10 cellular contexts compared by ENCODE assay signal in the genomic region with DNA sequence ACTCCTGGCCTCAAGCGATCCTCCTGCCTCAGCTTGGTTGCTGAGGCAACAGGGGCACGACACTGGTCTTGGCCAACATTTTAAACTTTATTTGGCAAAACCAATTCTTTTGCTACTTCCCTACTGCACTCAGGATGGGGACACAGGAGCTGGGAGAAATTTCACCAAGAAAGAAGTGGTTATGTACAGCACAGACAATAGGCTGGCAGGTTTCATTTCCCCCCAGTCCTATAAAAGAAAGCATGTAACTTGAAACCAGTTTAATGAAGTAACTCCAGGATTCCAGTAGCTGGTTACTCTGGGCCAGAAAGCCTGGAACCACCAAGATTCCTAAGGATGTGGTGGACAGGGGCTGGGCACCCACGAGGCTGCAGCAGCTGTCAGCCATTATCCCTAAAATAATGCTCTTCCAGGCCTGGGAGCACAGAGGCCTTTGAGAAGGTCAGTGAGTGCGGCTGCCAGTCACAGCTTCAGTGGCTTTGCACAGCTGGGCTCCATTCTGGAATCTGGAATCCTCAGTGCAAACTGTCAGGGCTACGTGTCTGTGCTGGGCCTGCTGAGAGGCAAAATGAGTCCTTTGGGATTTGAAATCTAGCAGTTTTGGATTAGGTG.
DNase-seq lines count a peak whose midpoint lies in the region; ATAC-seq and TF ChIP-seq lines count a peak whose summit lies in the region.
"Had no signal": no experiment of that assay in that cellular context is flagged by ENCODE, and none has a peak within 500 bp of the region (broad histone marks: within the 10 kb centered on the region; RNA-seq: fewer than 3 reads in every experiment).

No MANE protein-coding gene starts in this region.

- H3K27me3 ChIP-seq in heart left ventricle, result no peaks in the 10 kb centered on the region

- DNase-seq in DMS153 treated with DMSO at 0.1 percent for 48 hours (lab: John Stamatoyannopoulos, UW; ENCODE audit: unreplicated experiment) (peak; percentile 10), DMS153 (lab: John Stamatoyannopoulos, UW) (no peak), SIG-M5 treated with dmso at 0.1 percent for 504 hours (lab: John Stamatoyannopoulos, UW; ENCODE audit: unreplicated experiment) (peak; percentile 95), heart left ventricle (peak in 1 of 5 donors; percentile 52), smooth muscle cell of the brain vasculature (ENCODE audit: low read depth, low spot score) (peak; percentile 41), ACHN (no peak)
- no peak for DNase-seq in NK-92 treated with Interleukin-12 subunit alpha and Interleukin-12 subunit beta, amount 100 ng/mL, for 24 hours (lab: John Stamatoyannopoulos, UW)
- no peak for DNase-seq in activated naive CD4-positive, alpha-beta T cell (lab: John Stamatoyannopoulos, UW)
- DNase-seq: activated T-cell treated with anti-CD3 and anti-CD28 coated beads, Interleukin-2, amount 50 U/mL, for 72 hours had no signal

- H3K27ac ChIP-seq in heart left ventricle, result peak overlapping the region in 10 of 12 donors; percentile 32 to 73 (median 50)
- H3K27ac ChIP-seq: 22Rv1 had no signal

- H3K4me3 ChIP-seq in heart left ventricle, result no peak overlapping the region

- WGBS in heart left ventricle, 4 donors, result 28 to 54% (median 38%) methylated on average over 4 to 5 of the region's 5 CpGs

- TF ChIP-seq POLR2A in heart left ventricle (IDR thresholded peaks at IDR 0.05), result no peak

- no peaks in the 10 kb centered on the region for H3K9me3 ChIP-seq in heart left ventricle

- ATAC-seq in heart left ventricle, result peak; percentile 23 to 61 (median 52)
- ATAC-seq: activated T-cell treated with anti-CD3 and anti-CD28 coated beads, Interleukin-2, amount 50 U/mL, for 72 hours had no signal

- in situ Hi-C loops in ACHN (cut with HindIII; ENCODE audit: low pct_ligation_motif_present, low pct_unique_long_range_greater_than_20kb, low sequenced_read_pairs), result no loop called here

- H3K4me1 ChIP-seq in heart left ventricle, result peaks cover 0 to 81% (median 34%) of the 10 kb centered on the region in 12 donors

- H3K36me3 ChIP-seq in heart left ventricle, result no peaks in the 10 kb centered on the region

- intact Hi-C loops in heart left ventricle (cut with DNase I), result loop anchor here in 2 of 10 donors (5.0 to 10.0 kb wide), 2 partner anchors 68 to 170 kb away; no protein-coding TSS in a partner anchor

- no peak for TF ChIP-seq CTCF in heart left ventricle (IDR thresholded peaks at IDR 0.05)

Comparison
In these comparisons a context has a peak if more than half of its experiments do, and no peak if none do; other contexts are left out.
1. DNase-seq: peak in DMS153 treated with DMSO at 0.1 percent for 48 hours (single experiment), SIG-M5 treated with dmso at 0.1 percent for 504 hours (single experiment) and smooth muscle cell of the brain vasculature (single experiment); none in DMS153 (single experiment), ACHN (single experiment), NK-92 treated with Interleukin-12 subunit alpha and Interleukin-12 subunit beta, amount 100 ng/mL, for 24 hours (single experiment) and activated naive CD4-positive, alpha-beta T cell (0 of 4).